24 cellular contexts compared by ENCODE assay signal in genomic region chr6:8174571-8174970, GRCh38.
"Had no signal": no experiment of that assay in that cellular context is flagged by ENCODE, and none has a peak within 500 bp of the region (broad histone marks: within the 10 kb centered on the region; RNA-seq: fewer than 3 reads in every experiment).

No MANE protein-coding gene starts in this region.

- H3K27me3 Mint-ChIP-seq: progenitor cell of endocrine pancreas had no signal

- H3K9me3 Mint-ChIP-seq: activated naive CD4-positive, alpha-beta T cell treated with anti-CD3 and anti-CD28 coated beads, Interleukin-2, amount 50 U/mL, for 24 hours; activated T-helper 1 cell treated with anti-CD3 and anti-CD28 coated beads, Interleukin-12 subunit alpha, Interleukin-12 subunit beta, Interleukin-2, Interleukin-4 antibody, amounts not matched to agents 30 ng/mL and 10 ng/mL and 1 ng/mL, durations not matched to agents 14 hours and 24 hours and 36 hours had no signal

- DNase-seq: activated CD4-positive, alpha-beta T cell treated with anti-CD3 and anti-CD28 coated beads for 1 hour; activated CD4-positive, alpha-beta T cell treated with anti-CD3 and anti-CD28 coated beads, Interleukin-2, amount 50 U/mL, for 1 hour; activated CD8-positive, alpha-beta T cell treated with anti-CD3 and anti-CD28 coated beads, Interleukin-2, amount 10 ng/mL, durations not matched to agents 7 days and 5 days; activated gamma-delta T cell; central memory CD4-positive, alpha-beta T cell; effector memory CD4-positive, alpha-beta T cell; gastrocnemius medialis; mucosa of descending colon; spleen; stimulated activated CD4-positive, alpha-beta T cell treated with anti-CD3 and anti-CD28 coated beads, Interleukin-4, amount 100 ng/mL, for 24 hours; stimulated activated naive CD4-positive, alpha-beta T cell treated with Interleukin-2 at 50 U/mL for 16 hours; T-helper 1 cell; upper lobe of right lung; WERI-Rb-1 had no signal

- FAIRE-seq: colon, islet of Langerhans, TTC549 had no signal

- ATAC-seq: activated CD8-positive, alpha-beta T cell treated with anti-CD3 and anti-CD28 coated beads, Interleukin-2, amount 10 ng/mL, durations not matched to agents 7 days and 5 days; gastrocnemius medialis; mucosa of descending colon; upper lobe of right lung had no signal

- H3K36me3 Mint-ChIP-seq: activated naive CD4-positive, alpha-beta T cell treated with anti-CD3 and anti-CD28 coated beads, Interleukin-2, amount 50 U/mL, for 24 hours; brain; memory B cell had no signal

- H3K27ac Mint-ChIP-seq: activated CD8-positive, alpha-beta T cell treated with anti-CD3 and anti-CD28 coated beads, Interleukin-2, amount 10 ng/mL, durations not matched to agents 7 days and 5 days; activated naive CD4-positive, alpha-beta T cell treated with anti-CD3 and anti-CD28 coated beads, Interleukin-2, amount 50 U/mL, for 24 hours; activated T-helper 1 cell treated with anti-CD3 and anti-CD28 coated beads, Interleukin-12 subunit alpha, Interleukin-12 subunit beta, Interleukin-2, Interleukin-4 antibody, amounts not matched to agents 30 ng/mL and 10 ng/mL and 1 ng/mL, durations not matched to agents 14 hours and 24 hours and 36 hours; brain; memory B cell; progenitor cell of endocrine pancreas had no signal

- H3K27ac ChIP-seq: esophagus muscularis mucosa, gastrocnemius medialis, spleen, thoracic aorta, upper lobe of right lung, WERI-Rb-1 had no signal

- H3K4me3 ChIP-seq: esophagus muscularis mucosa, gastrocnemius medialis, mucosa of descending colon, spleen, thoracic aorta, upper lobe of right lung had no signal

- H3K4me1 ChIP-seq: esophagus muscularis mucosa, gastrocnemius medialis, spleen, upper lobe of right lung had no signal

- H3K4me3 Mint-ChIP-seq: activated CD8-positive, alpha-beta T cell treated with anti-CD3 and anti-CD28 coated beads, Interleukin-2, amount 10 ng/mL, durations not matched to agents 7 days and 5 days; activated naive CD4-positive, alpha-beta T cell treated with anti-CD3 and anti-CD28 coated beads, Interleukin-2, amount 50 U/mL, for 24 hours; activated T-helper 1 cell treated with anti-CD3 and anti-CD28 coated beads, Interleukin-12 subunit alpha, Interleukin-12 subunit beta, Interleukin-2, Interleukin-4 antibody, amounts not matched to agents 30 ng/mL and 10 ng/mL and 1 ng/mL, durations not matched to agents 14 hours and 24 hours and 36 hours; brain; memory B cell had no signal

- H3K4me1 Mint-ChIP-seq: activated naive CD4-positive, alpha-beta T cell treated with anti-CD3 and anti-CD28 coated beads, Interleukin-2, amount 50 U/mL, for 24 hours; brain; memory B cell had no signal

- H3K9me3 ChIP-seq: esophagus muscularis mucosa, gastrocnemius medialis, mucosa of descending colon, spleen, thoracic aorta, upper lobe of right lung had no signal

- H3K36me3 ChIP-seq: esophagus muscularis mucosa, gastrocnemius medialis, spleen, thoracic aorta, upper lobe of right lung, WERI-Rb-1 had no signal

- H3K27me3 ChIP-seq: gastrocnemius medialis, upper lobe of right lung had no signal
